ENCODE assay signal across 11 cellular contexts in genomic region chr7:92648082-92648481, GRCh38. TPM values are rescaled to one million over a fixed set of nuclear protein-coding genes. Genes with fewer than 3 reads are reported as not detected.
DNase-seq lines count a peak whose midpoint lies in the region; ATAC-seq, FAIRE-seq and TF ChIP-seq lines count a peak whose summit lies in the region.
"Had no signal": no experiment of that assay in that cellular context is flagged by ENCODE, and none has a peak within 500 bp of the region (broad histone marks: within the 10 kb centered on the region; RNA-seq: fewer than 3 reads in every experiment).

No MANE protein-coding gene starts in this region.

- TF ChIP-seq POLR2A in HepG2 (IDR thresholded peaks at IDR 0.05; ENCODE audit: insufficient read depth in 1 of 2, low read depth in 2 of 2, low read length in 2 of 2): no peak
- TF ChIP-seq POLR2A in right lobe of liver (IDR thresholded peaks at IDR 0.05): no peak
- no peak for TF ChIP-seq POLR2A in transverse colon (IDR thresholded peaks at IDR 0.05)

- FAIRE-seq in HepG2 (lab: Jason Lieb, UNC): no peak

- H3K4me3 Mint-ChIP-seq in activated CD4-positive, alpha-beta memory T cell treated with anti-CD3 and anti-CD28 coated beads for 36 hours: peak overlapping the region; percentile 16

- peaks cover 91% of the 10 kb centered on the region for H3K4me1 Mint-ChIP-seq in activated CD4-positive, alpha-beta memory T cell treated with anti-CD3 and anti-CD28 coated beads for 36 hours (ENCODE audit: low read depth)

- peaks cover 15% of the 10 kb centered on the region for H3K36me3 Mint-ChIP-seq in activated CD4-positive, alpha-beta memory T cell treated with anti-CD3 and anti-CD28 coated beads for 36 hours

- H3K4me1 ChIP-seq in HepG2 (ENCODE audit: insufficient read depth, low read length) (peaks cover 19% of the 10 kb centered on the region), right lobe of liver (no peaks in the 10 kb centered on the region), transverse colon (peaks cover 2 to 70% (median 35%) of the 10 kb centered on the region in 4 donors)

- WGBS in HepG2 (ENCODE audit: low lambda C conversion rate): 96% methylated on average over 4 of the region's 4 CpGs
- 90% methylated on average over 4 of the region's 4 CpGs for WGBS in right lobe of liver (ENCODE audit: insufficient coverage, low coverage, low lambda C conversion rate, missing lambda C conversion rate)
- WGBS in transverse colon (ENCODE audit: low coverage in 1 of 2), 2 donors: 43 to 67% methylated on average over 3 to 4 of the region's 4 CpGs

- peak overlapping the region; percentile 96 for H3K27ac Mint-ChIP-seq in activated CD4-positive, alpha-beta memory T cell treated with anti-CD3 and anti-CD28 coated beads for 36 hours

- H3K27ac ChIP-seq in HepG2 (ENCODE audit: extremely low read length, insufficient read depth, low read length): no peak overlapping the region
- no peak overlapping the region for H3K27ac ChIP-seq in right lobe of liver
- H3K27ac ChIP-seq in transverse colon: peak overlapping the region; percentile 67 to 81 (median 76)

- in situ Hi-C loops in HepG2 (cut with HindIII; ENCODE audit: extremely low pct_ligation_motif_present, low pct_unique_long_range_greater_than_20kb) (no loop called here), transverse colon (cut with MboI; ENCODE audit: low pct_ligation_motif_present in 1 of 4, low pct_unique_long_range_greater_than_20kb in 1 of 4, low sequenced_read_pairs in 3 of 4) (no loop called here)

- no peak for TF ChIP-seq CTCF in HepG2 (CRISPR knock-in tag; IDR thresholded peaks at IDR 0.05)
- no peak for TF ChIP-seq CTCF in right lobe of liver (IDR thresholded peaks at IDR 0.05)
- TF ChIP-seq CTCF in transverse colon (IDR thresholded peaks at IDR 0.05): no peak

- intact Hi-C loops in HepG2 (cut with micrococcal nuclease; ENCODE audit: unreplicated experiment) (no loop called here), right lobe of liver (cut with DNase I) (no loop called here), transverse colon (cut with DNase I; ENCODE audit: low total_unique reads) (no loop called here), posterior cingulate gyrus (cut with DNase I) (no loop called here)
- intact Hi-C loops in activated CD4-positive, alpha-beta memory T cell treated with anti-CD3 and anti-CD28 coated beads for 36 hours (cut with micrococcal nuclease): loop anchor here (1.0 kb wide), 5 partner anchors 15 to 256 kb away; no protein-coding TSS in a partner anchor

- no peak overlapping the region for H2AFZ ChIP-seq in HepG2 (ENCODE audit: low read length)

- TF ChIP-seq EP300 in HepG2 (IDR thresholded peaks at IDR 0.05; ENCODE audit: low read depth in 2 of 2, low read length in 2 of 2) (no peak), HepG2 (CRISPR knock-in tag; IDR thresholded peaks at IDR 0.05; ENCODE audit: borderline replicate concordance) (no peak), transverse colon (IDR thresholded peaks at IDR 0.05; ENCODE audit: low read depth) (no peak)

- no TSS peak for BruUV-seq in HepG2 (replicated peaks; lab: Mats Ljungman, UMichigan)

- TF ChIP-seq RAD21 in HepG2 (CRISPR knock-in tag; IDR thresholded peaks at IDR 0.05): no peak

- H4K20me1 ChIP-seq in HepG2 (ENCODE audit: insufficient read depth, low read length): no peaks in the 10 kb centered on the region; the same call in 1 of the 2 replicates

- no peaks in the 10 kb centered on the region for H3K9me3 Mint-ChIP-seq in activated CD4-positive, alpha-beta memory T cell treated with anti-CD3 and anti-CD28 coated beads for 36 hours

- peaks cover 17% of the 10 kb centered on the region for H3K79me2 ChIP-seq in HepG2 (ENCODE audit: insufficient read depth, low read length)

- DNase-seq in HepG2 (ENCODE audit: low spot score) (no peak), right lobe of liver (no peak), transverse colon (no peak), NCI-H2081 (lab: John Stamatoyannopoulos, UW) (no peak), posterior cingulate gyrus (no peak)
- no peak for DNase-seq in activated CD4-positive, alpha-beta memory T cell treated with anti-CD3 and anti-CD28 coated beads for 36 hours
- no peak for DNase-seq in activated CD4-positive, alpha-beta T cell treated with anti-CD3 and anti-CD28 coated beads for 1 hour
- DNase-seq: MG63, SHP77 treated with DMSO at 0.1 percent for 48 hours had no signal

- CTCF ChIA-PET in HepG2 (lab: Yijun Ruan, JAX; ENCODE audit: low intra/inter-chr PET ratio, low total read pairs): no interaction called here
- CTCF ChIA-PET in activated CD4-positive, alpha-beta memory T cell treated with anti-CD3 and anti-CD28 coated beads for 36 hours (lab: Charles Lee): no interaction called here

- no peak for ATAC-seq in HepG2
- ATAC-seq in right lobe of liver: no peak
- ATAC-seq in HG02938 (IDR thresholded peaks at IDR 0.05; ENCODE audit: unreplicated experiment): peak; percentile 64
- ATAC-seq: left lobe of liver had no signal

- H3K36me3 ChIP-seq in HepG2 (replicated peaks in 1 of 2; ENCODE audit: control insufficient read depth in 1 of 2, insufficient read depth in 2 of 2, low read length in 2 of 2): peaks cover 11 to 61% of the 10 kb centered on the region in 2 experiments; a peak in 4 of 5 replicates
- H3K36me3 ChIP-seq in right lobe of liver: no peaks in the 10 kb centered on the region
- H3K36me3 ChIP-seq in transverse colon: no peaks in the 10 kb centered on the region

- H3K4me3 ChIP-seq in HepG2 (replicated peaks in 1 of 3; ENCODE audit: insufficient read depth in 1 of 3, low read depth in 2 of 3, low read length in 3 of 3) (no peak overlapping the region), right lobe of liver (no peak overlapping the region), transverse colon (no peak overlapping the region)
- H3K4me3 ChIP-seq: MG63 had no signal

- H3K27me3 ChIP-seq in HepG2 (ENCODE audit: control insufficient read depth in 1 of 2, insufficient read depth in 2 of 2, low read length in 2 of 2): no peaks in the 10 kb centered on the region
- no peaks in the 10 kb centered on the region for H3K27me3 ChIP-seq in right lobe of liver
- no peaks in the 10 kb centered on the region for H3K27me3 ChIP-seq in transverse colon
- H3K27me3 ChIP-seq: MG63 had no signal

- H3K9me3 ChIP-seq in HepG2 (ENCODE audit: low read length) (no peaks in the 10 kb centered on the region), right lobe of liver (no peaks in the 10 kb centered on the region), transverse colon (no peaks in the 10 kb centered on the region)
- H3K9me3 ChIP-seq: MG63 had no signal

- no peak overlapping the region for H3K9ac ChIP-seq in HepG2 (ENCODE audit: insufficient read depth, low read depth, low read length)

- no peak overlapping the region for H3K4me2 ChIP-seq in HepG2 (ENCODE audit: low read depth, low read length)

- H3K27me3 Mint-ChIP-seq in activated CD4-positive, alpha-beta memory T cell treated with anti-CD3 and anti-CD28 coated beads for 36 hours: no peaks in the 10 kb centered on the region

- POLR2A ChIA-PET in HepG2 (lab: Yijun Ruan, JAX): no interaction called here
- POLR2A ChIA-PET in activated CD4-positive, alpha-beta memory T cell treated with anti-CD3 and anti-CD28 coated beads for 36 hours (lab: Charles Lee): interaction anchor here (0.8 to 7.8 kb wide), 6 partner anchors 13 to 185 kb away, joined by 3 to 85 read pairs (median 4); no protein-coding TSS in a partner anchor

TF ChIP-seq in HepG2, 621 proteins besides CTCF, POLR2A, EP300 and RAD21:
- TF ChIP-seq RBM22 (optimal IDR thresholded peaks at IDR 0.05; ENCODE audit: low read length) (peak; percentile 32), RXRB (CRISPR knock-in tag; IDR thresholded peaks at IDR 0.05; ENCODE audit: borderline replicate concordance) (no peak), ZNF557 (CRISPR knock-in tag; IDR thresholded peaks at IDR 0.05) (no peak), PRMT3 (CRISPR knock-in tag; IDR thresholded peaks at IDR 0.05; ENCODE audit: borderline replicate concordance, low read depth) (no peak)

RNA-seq across cellular contexts. Expression of gene FAM133B, which starts 57.9 kb away (rescaled TPM):
- total RNA-seq in HepG2 (2016; rRNA removed; fragmentation: Illumina TruSeq; extraction: Trizol) (56.3 and 65.5 TPM in 2 replicates), right lobe of liver (10 to 100 TPM in 3 of 6 experiments, 1 to 10 TPM in 3; 8.6 to 11.6 (median 9.7) TPM), transverse colon (10 to 100 TPM in 3 of 4 donors, 1 to 10 TPM in 1; 6.8 to 32.6 (median 15.3) TPM)
- total RNA-seq in HepG2 (2016; cell fraction: cytosol; rRNA removed; fragmentation: Illumina TruSeq; extraction: Trizol; ENCODE audit: low read depth): 13.3 and 17.4 TPM in 2 replicates
- total RNA-seq in HepG2 (2016; cell fraction: insoluble cytoplasmic fraction; rRNA removed; fragmentation: Illumina TruSeq; extraction: Trizol): 55.3 and 69.7 TPM in 2 replicates
- total RNA-seq in HepG2 (2016; cell fraction: membrane; rRNA removed; fragmentation: Illumina TruSeq; extraction: Trizol): 23.5 and 27.3 TPM in 2 replicates
- total RNA-seq in HepG2 (2016; cell fraction: nucleus; rRNA removed; fragmentation: Illumina TruSeq; extraction: Trizol): 62.3 and 63.2 TPM in 2 replicates
- 19.6 and 29.1 TPM in 2 replicates for polyA plus RNA-seq in HepG2 (2011; rRNA removed)
- 8.9 and 12.8 TPM in 2 replicates for polyA plus RNA-seq in HepG2 (2011; cell fraction: cytosol; rRNA removed)
- polyA plus RNA-seq in HepG2 (2011; cell fraction: nucleus; rRNA removed): 12.6 and 37.9 TPM in 2 replicates
- polyA plus RNA-seq in HepG2 (2012): 26.6 and 33.0 TPM in 2 replicates
- 5.0 and 5.5 TPM in 2 replicates for polyA plus RNA-seq in HepG2 (2016; cell fraction: cytosol; fragmentation: Illumina TruSeq; extraction: Trizol; ENCODE audit: low read depth)
- polyA plus RNA-seq in HepG2 (2016; cell fraction: insoluble cytoplasmic fraction; fragmentation: Illumina TruSeq; extraction: Trizol; ENCODE audit: low read depth): 69.4 and 78.5 TPM in 2 replicates
- polyA plus RNA-seq in HepG2 (2016; cell fraction: membrane; fragmentation: Illumina TruSeq; extraction: Trizol; ENCODE audit: low read depth): 13.1 and 14.8 TPM in 2 replicates
- 69.9 and 72.0 TPM in 2 replicates for polyA plus RNA-seq in HepG2 (2016; cell fraction: nucleus; fragmentation: Illumina TruSeq; extraction: Trizol; ENCODE audit: insufficient read depth, low read depth)
- 11.4 and 17.2 TPM in 2 replicates for polyA minus RNA-seq in HepG2 (2011; rRNA and poly(A)+ RNA removed; ENCODE audit: low replicate concordance)
- 6.9 and 11.3 TPM in 2 replicates for polyA minus RNA-seq in HepG2 (2011; cell fraction: cytosol; rRNA and poly(A)+ RNA removed)
- 51.7 and 63.1 TPM in 2 replicates for polyA minus RNA-seq in HepG2 (2011; cell fraction: nucleus; rRNA and poly(A)+ RNA removed)
- 10 to 100 TPM; 21.7 to 25.5 TPM for total RNA-seq in activated CD4-positive, alpha-beta memory T cell treated with anti-CD3 and anti-CD28 coated beads for 36 hours

Comparison
In these comparisons a context has a peak if more than half of its experiments do, and no peak if none do; other contexts are left out.
1. H3K27ac ChIP-seq: peak in transverse colon (4 of 4); none in HepG2 (single experiment) and right lobe of liver (0 of 3).